Comparison of ENCODE assay signal across 21 cellular contexts in genomic region chr7:80837345-80837744, GRCh38.
"Had no signal": no experiment of that assay in that cellular context is flagged by ENCODE, and none has a peak within 500 bp of the region (broad histone marks: within the 10 kb centered on the region; RNA-seq: fewer than 3 reads in every experiment).

No MANE protein-coding gene starts in this region.

- H3K27me3 Mint-ChIP-seq: IgD-negative memory B cell had no signal

- H3K36me3 Mint-ChIP-seq: IgD-negative memory B cell had no signal

- H3K9me3 ChIP-seq: SJCRH30 had no signal

- H3K27ac Mint-ChIP-seq: IgD-negative memory B cell had no signal

- H3K36me3 ChIP-seq: SJCRH30 had no signal

- DNase-seq: Kasumi-1, NCI-H1092, NCI-H1105 treated with DMSO at 0.1 percent for 48 hours, NCI-H1417 treated with DMSO at 0.1 percent for 48 hours, NCI-H146, NCI-H1694 treated with DMSO at 0.1 percent for 48 hours, NCI-H1930, NCI-H2081, NCI-H2107, NCI-H2227 treated with DMSO at 0.1 percent for 48 hours, NCI-H524, NCI-H526 treated with DMSO at 0.1 percent for 48 hours, NCI-H748 treated with DMSO at 0.1 percent for 48 hours, SHP77 treated with DMSO at 0.1 percent for 48 hours, SJCRH30 had no signal

- H3K4me2 ChIP-seq: KMS-11 had no signal

- ATAC-seq: HepG2, K562, Right ventricle myocardium inferior, SK-N-SH treated with all-trans-retinoic acid at 6 μM for 48 hours had no signal

- H3K4me1 Mint-ChIP-seq: IgD-negative memory B cell had no signal

- H3K4me3 ChIP-seq: K562, SJCRH30 had no signal

- H3K27me3 ChIP-seq: SJCRH30 had no signal

- H3K27ac ChIP-seq: KMS-11, SJCRH30 had no signal

- H3K9ac ChIP-seq: KMS-11 had no signal
